Comparison of ENCODE assay signal across 8 cellular contexts in the genomic region with DNA sequence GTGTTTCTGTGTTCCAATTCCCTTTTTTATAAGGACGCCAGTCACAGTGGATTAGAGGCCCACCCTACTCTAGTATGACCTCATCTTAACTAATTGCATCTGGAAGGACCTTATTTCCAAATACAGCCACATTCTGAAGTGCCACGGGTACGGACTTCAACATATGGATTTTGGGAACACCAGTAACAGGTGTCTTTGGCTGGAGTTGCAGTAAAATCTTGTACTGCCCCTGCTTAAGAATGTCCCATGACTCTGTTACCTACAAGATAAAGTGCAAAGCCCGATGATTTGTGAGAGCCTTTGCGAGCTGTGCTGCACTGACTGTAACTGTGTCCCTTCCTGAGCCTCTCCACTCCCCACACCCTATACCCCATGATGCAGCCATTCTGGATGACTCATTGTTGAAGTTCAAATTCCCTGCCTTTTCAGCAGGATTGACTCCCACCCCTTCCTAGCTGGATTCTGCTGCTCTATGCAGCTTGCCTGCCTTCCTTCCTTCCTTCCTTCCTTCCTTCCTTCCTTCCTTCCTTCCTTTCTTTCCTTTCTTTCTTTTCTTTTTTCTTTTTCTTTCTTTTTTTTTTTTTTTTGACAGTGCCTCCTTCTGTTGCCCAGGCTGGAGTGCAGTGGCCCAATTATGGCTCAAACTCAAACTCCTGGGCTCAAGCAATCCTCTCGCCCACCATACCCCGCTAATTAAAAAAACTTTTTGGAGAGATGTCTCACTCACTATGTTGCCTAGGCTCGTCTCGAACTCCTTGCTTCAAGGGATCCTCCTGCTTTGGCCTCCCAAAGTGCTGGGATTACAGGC. TPM values are rescaled to one million over a fixed set of nuclear protein-coding genes. Genes with fewer than 3 reads are reported as not detected.
DNase-seq lines count a peak whose midpoint lies in the region; ATAC-seq and TF ChIP-seq lines count a peak whose summit lies in the region.

No MANE protein-coding gene starts in this region.

- no peak for TF ChIP-seq CTCF in osteoblast (IDR thresholded peaks at IDR 0.05; ENCODE audit: extremely low read depth, low read depth, low read length)

- H3K9ac ChIP-seq in endocrine pancreas (ENCODE audit: control insufficient read depth, insufficient read depth, low read length): no peak overlapping the region

- H3K4me2 ChIP-seq in osteoblast (ENCODE audit: insufficient read depth, low read length): peak overlapping the region; percentile 94

- H3K9me3 ChIP-seq in endocrine pancreas (ENCODE audit: control insufficient read depth, low read length) (no peaks in the 10 kb centered on the region), osteoblast (ENCODE audit: low read depth, low read length) (no peaks in the 10 kb centered on the region)

- no peak overlapping the region for H3K27ac ChIP-seq in osteoblast (ENCODE audit: low read depth, low read length)

- no peaks in the 10 kb centered on the region for H3K36me3 ChIP-seq in endocrine pancreas (ENCODE audit: control insufficient read depth, insufficient read depth, low read length)
- no peaks in the 10 kb centered on the region for H3K36me3 ChIP-seq in osteoblast (ENCODE audit: insufficient read depth, low read length)

- H3K4me1 ChIP-seq in endocrine pancreas (ENCODE audit: control insufficient read depth, insufficient read depth, low read length) (no peaks in the 10 kb centered on the region), osteoblast (ENCODE audit: insufficient read depth, low read length) (peaks cover 26% of the 10 kb centered on the region)

- ATAC-seq in GM18909 (IDR thresholded peaks at IDR 0.05; ENCODE audit: poor library complexity, unreplicated experiment): no peak

- H3K4me3 ChIP-seq in endocrine pancreas (ENCODE audit: control insufficient read depth, insufficient read depth, low read length): peak overlapping the region; percentile 14
- peak overlapping the region; percentile 82 for H3K4me3 ChIP-seq in osteoblast (ENCODE audit: insufficient read depth, low read length)

- DNase-seq in EH (ENCODE audit: low read depth) (peak; percentile 58), NCI-H774 (lab: John Stamatoyannopoulos, UW) (peak; percentile 5), osteoblast (ENCODE audit: insufficient read length, low spot score, missing footprints) (peak; percentile 97), NCI-H1436 (lab: John Stamatoyannopoulos, UW) (no peak), midbrain (lab: John Stamatoyannopoulos, UW) (no peak), NCI-H2029 (lab: John Stamatoyannopoulos, UW) (no peak)

- no peaks in the 10 kb centered on the region for H3K79me2 ChIP-seq in osteoblast (ENCODE audit: insufficient read depth, low read length)

- H2AFZ ChIP-seq in osteoblast (ENCODE audit: low read length): peak overlapping the region; percentile 99

- H3K27me3 ChIP-seq in endocrine pancreas (ENCODE audit: control insufficient read depth, insufficient read depth, low read length) (no peaks in the 10 kb centered on the region), osteoblast (ENCODE audit: insufficient read depth, low read length) (peaks cover 32% of the 10 kb centered on the region)

- no peaks in the 10 kb centered on the region for H4K20me1 ChIP-seq in osteoblast (ENCODE audit: insufficient read depth, low read length)

RNA-seq across cellular contexts. Expression of a gene that starts 2.1 kb away (rescaled TPM):
- not detected in 2 replicates for total RNA-seq in osteoblast

RNA-seq across cellular contexts. Expression of a gene that starts 2.2 kb away (rescaled TPM):
- total RNA-seq in osteoblast: not detected in 2 replicates

RNA-seq across cellular contexts. Expression of a gene that starts 11.2 kb away (rescaled TPM):
- total RNA-seq in osteoblast: 26.8 and 31.8 TPM in 2 replicates

RNA-seq across cellular contexts. Expression of a gene that starts 28.3 kb away (rescaled TPM):
- 80.0 and 90.5 TPM in 2 replicates for total RNA-seq in osteoblast

Comparison
In these comparisons a context has a peak if more than half of its experiments do, and no peak if none do; other contexts are left out.
1. DNase-seq: peak in EH (single experiment), NCI-H774 (single experiment) and osteoblast (single experiment); none in NCI-H1436 (single experiment), midbrain (single experiment) and NCI-H2029 (single experiment).